Comparison of ENCODE assay signal across 8 cellular contexts in the genomic region with DNA sequence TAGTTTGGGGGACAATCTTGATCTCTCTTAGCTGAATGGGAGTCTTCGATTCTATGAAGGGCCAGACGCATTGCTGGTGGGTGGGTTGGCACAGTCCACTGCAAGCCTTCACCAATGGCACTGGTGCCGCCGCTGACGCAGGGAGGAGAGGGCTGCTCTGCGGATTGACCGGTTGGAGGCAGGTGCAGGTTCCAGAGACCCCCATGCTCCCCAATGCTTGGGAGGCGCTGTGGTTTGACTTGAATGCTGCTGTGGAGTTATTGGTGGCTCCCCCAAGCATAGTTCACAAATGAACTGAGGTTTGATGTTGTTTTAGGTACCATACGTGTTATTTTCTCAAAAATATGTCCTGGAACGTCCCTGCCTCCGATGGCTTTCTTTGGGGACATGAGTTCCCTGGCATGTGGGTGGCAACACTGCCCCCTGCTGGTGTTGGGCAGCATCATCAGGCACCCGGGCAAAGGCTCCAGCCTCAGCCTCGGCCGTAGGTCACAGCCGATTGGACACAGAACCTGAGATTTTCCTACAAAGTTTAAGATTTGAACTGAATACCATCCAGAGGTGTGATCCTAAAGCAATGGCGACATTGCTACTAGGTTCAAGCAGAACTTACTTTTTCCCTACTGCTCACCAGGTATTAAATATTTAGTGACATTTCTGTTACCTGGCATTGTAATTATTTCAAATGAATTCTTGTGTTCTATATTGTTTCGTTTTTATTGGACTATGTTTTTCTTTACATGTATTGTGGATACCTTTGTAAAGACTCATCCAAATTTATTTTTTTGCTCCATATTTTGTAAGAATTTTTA.
DNase-seq lines count a peak whose midpoint lies in the region; ATAC-seq, FAIRE-seq and TF ChIP-seq lines count a peak whose summit lies in the region.

No MANE protein-coding gene starts in this region.

- H3K9me3 ChIP-seq in BLaER1 treated with 17β-estradiol and CSF1 and Interleukin-3, amounts not matched to agents 10 nM and 100 nM (replicated peaks in 1 of 11), result no peaks in the 10 kb centered on the region
- H3K9me3 ChIP-seq in endothelial cell of umbilical vein (replicated peaks; ENCODE audit: control insufficient read depth, insufficient read depth, low read length), result no peaks in the 10 kb centered on the region

- DNase-seq in NCI-H82 (lab: John Stamatoyannopoulos, UW) (peak; percentile 80), endothelial cell of umbilical vein (ENCODE audit: low read depth, low spot score) (peak; percentile 74), mucosa of gallbladder (ENCODE audit: low spot score) (peak; percentile 80)
- peak; percentile 33 for DNase-seq in activated CD8-positive, alpha-beta memory T cell treated with anti-CD3 and anti-CD28 coated beads, Interleukin-2, amount 50 U/mL, for 1 hour (ENCODE audit: extremely low read depth)
- peak; percentile 40 to 58 for DNase-seq in stimulated activated CD8-positive, alpha-beta memory T cell treated with anti-CD3 and anti-CD28 coated beads, Interleukin-4, amount 100 ng/mL, for 4 hours (ENCODE audit: low read depth in 2 of 2, low spot score in 1 of 2)

- H3K9ac ChIP-seq in BLaER1 treated with 17β-estradiol and CSF1 and Interleukin-3, amounts not matched to agents 10 nM and 100 nM, result peak overlapping the region in 1 of 11 experiments; percentile 1; a peak in 1 of 22 replicates
- peak overlapping the region; percentile 10 for H3K9ac ChIP-seq in endothelial cell of umbilical vein (replicated peaks; ENCODE audit: extremely low read depth, insufficient read depth, low read length)

- ATAC-seq in GM18909 (IDR thresholded peaks at IDR 0.05; ENCODE audit: poor library complexity, unreplicated experiment) (peak; percentile 92), HG03196 (IDR thresholded peaks at IDR 0.05; ENCODE audit: unreplicated experiment) (peak; percentile 76)

- H3K4me2 ChIP-seq in BLaER1 treated with 17β-estradiol and CSF1 and Interleukin-3, amounts not matched to agents 10 nM and 100 nM, result peak overlapping the region; percentile 28 to 70 (median 44); a peak in 16 of 22 replicates
- H3K4me2 ChIP-seq in endothelial cell of umbilical vein (ENCODE audit: insufficient read depth, low read length), result peak overlapping the region; percentile 25

- H4K20me1 ChIP-seq in BLaER1 treated with 17β-estradiol and CSF1 and Interleukin-3, amounts not matched to agents 10 nM and 100 nM, result no peaks in the 10 kb centered on the region
- H4K20me1 ChIP-seq in endothelial cell of umbilical vein (replicated peaks; ENCODE audit: control insufficient read depth, extremely low read depth, insufficient read depth, low read length), result no peaks in the 10 kb centered on the region

- no peaks in the 10 kb centered on the region for H3K9me1 ChIP-seq in endothelial cell of umbilical vein (replicated peaks; ENCODE audit: control insufficient read depth, extremely low read depth, insufficient read depth, low read length)

- TF ChIP-seq CTCF in endothelial cell of umbilical vein (IDR thresholded peaks at IDR 0.05; ENCODE audit: extremely low read depth in 1 of 2, insufficient read depth in 1 of 2, low read depth in 1 of 2, low read length in 2 of 2), result peak; percentile 92 to 97

- H3K4me1 ChIP-seq in BLaER1 treated with 17β-estradiol and CSF1 and Interleukin-3, amounts not matched to agents 10 nM and 100 nM, result peaks cover 0 to 28% (median 18%) of the 10 kb centered on the region in 10 experiments; a peak in 14 of 20 replicates
- H3K4me1 ChIP-seq in endothelial cell of umbilical vein (ENCODE audit: control insufficient read depth, extremely low read depth, insufficient read depth, low read length), result no peaks in the 10 kb centered on the region

- peak overlapping the region; percentile 54 for H2AFZ ChIP-seq in endothelial cell of umbilical vein (ENCODE audit: low read depth, low read length)

- peak; percentile 90 for FAIRE-seq in endothelial cell of umbilical vein (lab: Jason Lieb, UNC)

- no peaks in the 10 kb centered on the region for H3K36me3 ChIP-seq in BLaER1 treated with 17β-estradiol and CSF1 and Interleukin-3, amounts not matched to agents 10 nM and 100 nM
- no peaks in the 10 kb centered on the region for H3K36me3 ChIP-seq in endothelial cell of umbilical vein (ENCODE audit: control insufficient read depth in 2 of 2, extremely low read depth in 1 of 2, insufficient read depth in 2 of 2, low read length in 2 of 2)

- no TSS peak for BruUV-seq in endothelial cell of umbilical vein (replicated peaks; lab: Mats Ljungman, UMichigan)

- H3K4me3 ChIP-seq in BLaER1 treated with 17β-estradiol and CSF1 and Interleukin-3, amounts not matched to agents 10 nM and 100 nM, result no peak overlapping the region
- no peak overlapping the region for H3K4me3 ChIP-seq in endothelial cell of umbilical vein (replicated peaks in 1 of 3; ENCODE audit: insufficient read depth in 1 of 3, low read depth in 1 of 3, low read length in 3 of 3)

- CTCF ChIA-PET in endothelial cell of umbilical vein (lab: Charles Lee), result interaction anchor here (0.6 to 3.0 kb wide), 15 partner anchors 20 to 364 kb away, joined by 3 to 22 read pairs (median 6); a partner anchor contains a TSS

- TF ChIP-seq POLR2A in endothelial cell of umbilical vein (IDR thresholded peaks at IDR 0.05; ENCODE audit: low read depth, low read length), result no peak

- POLR2A ChIA-PET in endothelial cell of umbilical vein (lab: Charles Lee), result interaction anchor here (1.7 kb wide), 1 partner anchor 104 kb away, joined by 6 read pairs; no protein-coding TSS in a partner anchor

- H3K79me2 ChIP-seq in endothelial cell of umbilical vein (ENCODE audit: control insufficient read depth, insufficient read depth, low read length), result no peaks in the 10 kb centered on the region

- no peak overlapping the region for H3K27ac ChIP-seq in BLaER1 treated with 17β-estradiol and CSF1 and Interleukin-3, amounts not matched to agents 10 nM and 100 nM
- no peak overlapping the region for H3K27ac ChIP-seq in endothelial cell of umbilical vein (ENCODE audit: insufficient read depth, low read depth, low read length)

- no peaks in the 10 kb centered on the region for H3K27me3 ChIP-seq in BLaER1 treated with 17β-estradiol and CSF1 and Interleukin-3, amounts not matched to agents 10 nM and 100 nM
- H3K27me3 ChIP-seq in endothelial cell of umbilical vein (ENCODE audit: control insufficient read depth in 2 of 2, insufficient read depth in 2 of 2, low read length in 2 of 2), result peaks cover 0 to 3% of the 10 kb centered on the region in 2 experiments

- dilution Hi-C loops in endothelial cell of umbilical vein (cut with MboI; ENCODE audit: extremely low pct_ligation_motif_present, low sequenced_read_pairs), result no loop called here

- intact Hi-C loops in endothelial cell of umbilical vein (cut with micrococcal nuclease), result loop anchor here (1.0 to 5.0 kb wide), 5 partner anchors 104 to 362 kb away; no protein-coding TSS in a partner anchor

TF ChIP-seq in endothelial cell of umbilical vein, 7 proteins besides CTCF, POLR2A, EP300 and RAD21:
- TF ChIP-seq POLR2AphosphoS5 (IDR thresholded peaks at IDR 0.05; ENCODE audit: insufficient read depth, low read depth, low read length), result no peak
- TF ChIP-seq FOS (IDR thresholded peaks at IDR 0.05; ENCODE audit: borderline replicate concordance, insufficient read depth, low read length), result no peak
- no peak for TF ChIP-seq EZH2 (IDR thresholded peaks at IDR 0.05; ENCODE audit: borderline replicate concordance, low read depth, low read length, severe bottlenecking)
- TF ChIP-seq, protein P1, sequence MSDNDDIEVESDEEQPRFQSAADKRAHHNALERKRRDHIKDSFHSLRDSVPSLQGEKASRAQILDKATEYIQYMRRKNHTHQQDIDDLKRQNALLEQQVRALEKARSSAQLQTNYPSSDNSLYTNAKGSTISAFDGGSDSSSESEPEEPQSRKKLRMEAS (IDR thresholded peaks at IDR 0.05; ENCODE audit: insufficient read depth, insufficient read length), result no peak
- TF ChIP-seq MYC (IDR thresholded peaks at IDR 0.05; ENCODE audit: low read depth, low read length), result no peak
- no peak for TF ChIP-seq JUN (IDR thresholded peaks at IDR 0.05; ENCODE audit: borderline replicate concordance, insufficient read depth, insufficient read length, low read depth)
- TF ChIP-seq GATA2 (IDR thresholded peaks at IDR 0.05; ENCODE audit: insufficient read depth, insufficient read length, low read depth, low read length), result no peak
TF ChIP-seq in endothelial cell of umbilical vein: peak in this region for 0.
